ENCODE assay signal across 8 cellular contexts in genomic region chr10:73810735-73811465, GRCh38. TPM values are rescaled to one million over a fixed set of nuclear protein-coding genes. Genes with fewer than 3 reads are reported as not detected.
A peak's percentile ranks its signal among the peaks of the same experiment; 100 is the strongest.
DNase-seq lines count a peak whose midpoint lies in the region; ATAC-seq and FAIRE-seq lines count a peak whose summit lies in the region.

No MANE protein-coding gene starts in this region.

- intact Hi-C loops in activated CD4-positive, alpha-beta T cell treated with anti-CD3 and anti-CD28 coated beads, Interleukin-2, amount 10 ng/mL, durations not matched to agents 24 days and 14 days (cut with micrococcal nuclease), result loop anchor here (1.0 to 5.0 kb wide), 4 partner anchors 26 to 81 kb away; partner anchors contain the start of gene ZSWIM8

- peak overlapping the region; percentile 92 for H3K27ac ChIP-seq in CD4-positive, CD25-positive, alpha-beta regulatory T cell (ENCODE audit: insufficient read depth, low read length, poor library complexity, severe bottlenecking)
- peak overlapping the region; percentile 93 for H3K27ac ChIP-seq in effector memory CD4-positive, alpha-beta T cell (ENCODE audit: insufficient read depth, low read length, poor library complexity, severe bottlenecking)
- H3K27ac ChIP-seq in muscle layer of duodenum (ENCODE audit: low read length), result peak overlapping the region; percentile 63

- H3K27me3 ChIP-seq in CD4-positive, CD25-positive, alpha-beta regulatory T cell (ENCODE audit: control insufficient read depth, insufficient read depth, low read length), result no peaks in the 10 kb centered on the region
- H3K27me3 ChIP-seq in effector memory CD4-positive, alpha-beta T cell (replicated peaks; ENCODE audit: control insufficient read depth, insufficient read depth, low read length, poor library complexity, severe bottlenecking), result no peaks in the 10 kb centered on the region
- no peaks in the 10 kb centered on the region for H3K27me3 ChIP-seq in muscle layer of duodenum (ENCODE audit: low read depth, low read length)

- peak overlapping the region; percentile 93 to 98 (median 94) for H3K27ac Mint-ChIP-seq in CD4-positive, CD25-positive, alpha-beta regulatory T cell
- peak overlapping the region; percentile 94 for H3K27ac Mint-ChIP-seq in activated CD4-positive, alpha-beta T cell treated with anti-CD3 and anti-CD28 coated beads, Interleukin-2, amount 10 ng/mL, durations not matched to agents 24 days and 14 days

- peaks cover 38% of the 10 kb centered on the region for H3K4me1 ChIP-seq in CD4-positive, CD25-positive, alpha-beta regulatory T cell (ENCODE audit: control insufficient read depth, insufficient read depth, low read length, poor library complexity, severe bottlenecking)
- H3K4me1 ChIP-seq in effector memory CD4-positive, alpha-beta T cell (ENCODE audit: control insufficient read depth, insufficient read depth, low read length, poor library complexity, severe bottlenecking), result peaks cover 13% of the 10 kb centered on the region
- H3K4me1 ChIP-seq in muscle layer of duodenum (ENCODE audit: control insufficient read depth in 1 of 2, insufficient read depth in 2 of 2, low read length in 2 of 2), result peaks cover 3 to 27% of the 10 kb centered on the region in 2 donors

- FAIRE-seq in HTR-8/SVneo (lab: Jason Lieb, UNC), result peak; percentile 13

- peak overlapping the region; percentile 89 for H3K4me3 ChIP-seq in CD4-positive, CD25-positive, alpha-beta regulatory T cell (ENCODE audit: low read depth, low read length)
- H3K4me3 ChIP-seq in effector memory CD4-positive, alpha-beta T cell (ENCODE audit: insufficient read depth, low read depth, low read length, poor library complexity, severe bottlenecking), result peak overlapping the region; percentile 89
- H3K4me3 ChIP-seq in muscle layer of duodenum (ENCODE audit: low read depth in 1 of 2, low read length in 2 of 2), result peak overlapping the region; percentile 74 to 82

- ATAC-seq in CD4-positive, CD25-positive, alpha-beta regulatory T cell (ENCODE audit: low read depth in 2 of 2), result peak; percentile 11 to 20
- peak; percentile 1 for ATAC-seq in GM19468 (IDR thresholded peaks at IDR 0.05; ENCODE audit: extremely low read depth, unreplicated experiment)
- peak; percentile 11 for ATAC-seq in stimulated activated naive CD8-positive, alpha-beta T cell treated with anti-CD3 and anti-CD28 coated beads, Interleukin-15, Interleukin-2, amounts not matched to agents 100 U/mL and 50 U/mL, for 24 hours

- H3K4me1 Mint-ChIP-seq in CD4-positive, CD25-positive, alpha-beta regulatory T cell, result peaks cover 0 to 56% (median 38%) of the 10 kb centered on the region in 4 donors
- peaks cover 43% of the 10 kb centered on the region for H3K4me1 Mint-ChIP-seq in activated CD4-positive, alpha-beta T cell treated with anti-CD3 and anti-CD28 coated beads, Interleukin-2, amount 10 ng/mL, durations not matched to agents 24 days and 14 days

- H3K36me3 Mint-ChIP-seq in CD4-positive, CD25-positive, alpha-beta regulatory T cell, result peaks cover 45% of the 10 kb centered on the region
- peaks cover 51% of the 10 kb centered on the region for H3K36me3 Mint-ChIP-seq in activated CD4-positive, alpha-beta T cell treated with anti-CD3 and anti-CD28 coated beads, Interleukin-2, amount 10 ng/mL, durations not matched to agents 24 days and 14 days (ENCODE audit: low read depth)

- peak; percentile 55 to 73 (median 72) for DNase-seq in CD4-positive, CD25-positive, alpha-beta regulatory T cell
- DNase-seq in HTR-8/SVneo (ENCODE audit: insufficient read length, low spot score) (peak; percentile 45), NOMO-1 (lab: John Stamatoyannopoulos, UW; ENCODE audit: unreplicated experiment in 2 of 2) (no peak)
- DNase-seq in activated CD4-positive, alpha-beta T cell treated with anti-CD3 and anti-CD28 coated beads, Interleukin-2, amount 10 ng/mL, durations not matched to agents 24 days and 14 days, result peak; percentile 89
- DNase-seq in effector memory CD4-positive, alpha-beta T cell, result peak; percentile 44 to 52 (median 50)
- peak; percentile 64 for DNase-seq in stimulated activated naive CD8-positive, alpha-beta T cell treated with anti-CD3 and anti-CD28 coated beads, Interleukin-15, Interleukin-2, amounts not matched to agents 100 U/mL and 50 U/mL, for 24 hours

- peaks cover 51% of the 10 kb centered on the region for H3K36me3 ChIP-seq in CD4-positive, CD25-positive, alpha-beta regulatory T cell (ENCODE audit: control insufficient read depth, insufficient read depth, low read length)
- H3K36me3 ChIP-seq in effector memory CD4-positive, alpha-beta T cell (ENCODE audit: control insufficient read depth, insufficient read depth, low read length), result peaks cover 50% of the 10 kb centered on the region
- H3K36me3 ChIP-seq in muscle layer of duodenum (ENCODE audit: control insufficient read depth in 1 of 2, insufficient read depth in 2 of 2, low read length in 2 of 2), result peaks cover 25 to 50% of the 10 kb centered on the region in 2 donors

- H3K9me3 Mint-ChIP-seq in CD4-positive, CD25-positive, alpha-beta regulatory T cell, result no peaks in the 10 kb centered on the region
- H3K9me3 Mint-ChIP-seq in activated CD4-positive, alpha-beta T cell treated with anti-CD3 and anti-CD28 coated beads, Interleukin-2, amount 10 ng/mL, durations not matched to agents 24 days and 14 days, result no peaks in the 10 kb centered on the region

- no peaks in the 10 kb centered on the region for H3K9me3 ChIP-seq in CD4-positive, CD25-positive, alpha-beta regulatory T cell (ENCODE audit: control insufficient read depth in 2 of 2, low read length in 2 of 2)
- H3K9me3 ChIP-seq in effector memory CD4-positive, alpha-beta T cell (ENCODE audit: control insufficient read depth, low read length), result no peaks in the 10 kb centered on the region
- no peaks in the 10 kb centered on the region for H3K9me3 ChIP-seq in muscle layer of duodenum (ENCODE audit: control insufficient read depth in 1 of 2, low read length in 2 of 2)

- peak overlapping the region; percentile 88 to 96 (median 93) for H3K4me3 Mint-ChIP-seq in CD4-positive, CD25-positive, alpha-beta regulatory T cell
- H3K4me3 Mint-ChIP-seq in activated CD4-positive, alpha-beta T cell treated with anti-CD3 and anti-CD28 coated beads, Interleukin-2, amount 10 ng/mL, durations not matched to agents 24 days and 14 days, result peak overlapping the region; percentile 87

- peaks cover 4% of the 10 kb centered on the region for H3K27me3 Mint-ChIP-seq in CD4-positive, CD25-positive, alpha-beta regulatory T cell
- no peaks in the 10 kb centered on the region for H3K27me3 Mint-ChIP-seq in activated CD4-positive, alpha-beta T cell treated with anti-CD3 and anti-CD28 coated beads, Interleukin-2, amount 10 ng/mL, durations not matched to agents 24 days and 14 days

RNA-seq across cellular contexts. Expression of gene NDST2, which starts 0.5 kb away (rescaled TPM):
- 74.4 TPM for total RNA-seq in CD4-positive, CD25-positive, alpha-beta regulatory T cell
- polyA plus RNA-seq in CD4-positive, CD25-positive, alpha-beta regulatory T cell, result 10 to 100 TPM; 20.6 to 28.5 (median 24.6) TPM
- total RNA-seq in activated CD4-positive, alpha-beta T cell treated with anti-CD3 and anti-CD28 coated beads, Interleukin-2, amount 10 ng/mL, durations not matched to agents 24 days and 14 days, result 50.5 and 50.6 TPM in 2 replicates

RNA-seq across cellular contexts. Expression of gene ZSWIM8, which starts 25.5 kb away (rescaled TPM):
- 95.5 TPM for total RNA-seq in CD4-positive, CD25-positive, alpha-beta regulatory T cell
- 10 to 100 TPM in 3 of 4 donors, 1 to 10 TPM in 1; 6.0 to 14.9 (median 11.8) TPM for polyA plus RNA-seq in CD4-positive, CD25-positive, alpha-beta regulatory T cell
- total RNA-seq in activated CD4-positive, alpha-beta T cell treated with anti-CD3 and anti-CD28 coated beads, Interleukin-2, amount 10 ng/mL, durations not matched to agents 24 days and 14 days, result 50.8 and 53.5 TPM in 2 replicates

RNA-seq across cellular contexts. Expression of gene CHCHD1, which starts 29.1 kb away (rescaled TPM):
- total RNA-seq in CD4-positive, CD25-positive, alpha-beta regulatory T cell, result 6.3 TPM
- polyA plus RNA-seq in CD4-positive, CD25-positive, alpha-beta regulatory T cell, result 10 to 100 TPM; 63.6 to 79.3 (median 70.0) TPM
- total RNA-seq in activated CD4-positive, alpha-beta T cell treated with anti-CD3 and anti-CD28 coated beads, Interleukin-2, amount 10 ng/mL, durations not matched to agents 24 days and 14 days, result 34.9 and 37.8 TPM in 2 replicates

Comparison
In these comparisons a context has a peak if more than half of its experiments do, and no peak if none do; other contexts are left out.
1. DNase-seq: peak in CD4-positive, CD25-positive, alpha-beta regulatory T cell (3 of 3), HTR-8/SVneo (single experiment), activated CD4-positive, alpha-beta T cell treated with anti-CD3 and anti-CD28 coated beads, Interleukin-2, amount 10 ng/mL, durations not matched to agents 24 days and 14 days (single experiment), effector memory CD4-positive, alpha-beta T cell (3 of 3) and stimulated activated naive CD8-positive, alpha-beta T cell treated with anti-CD3 and anti-CD28 coated beads, Interleukin-15, Interleukin-2, amounts not matched to agents 100 U/mL and 50 U/mL, for 24 hours (single experiment); none in NOMO-1 (0 of 2).
2. Peak in every context shown above with its lines, with median percentiles within 50 percentile points of each other: ATAC-seq, H3K27ac ChIP-seq and H3K4me3 ChIP-seq.